ENCODE assay signal across 31 cellular contexts in the genomic region with DNA sequence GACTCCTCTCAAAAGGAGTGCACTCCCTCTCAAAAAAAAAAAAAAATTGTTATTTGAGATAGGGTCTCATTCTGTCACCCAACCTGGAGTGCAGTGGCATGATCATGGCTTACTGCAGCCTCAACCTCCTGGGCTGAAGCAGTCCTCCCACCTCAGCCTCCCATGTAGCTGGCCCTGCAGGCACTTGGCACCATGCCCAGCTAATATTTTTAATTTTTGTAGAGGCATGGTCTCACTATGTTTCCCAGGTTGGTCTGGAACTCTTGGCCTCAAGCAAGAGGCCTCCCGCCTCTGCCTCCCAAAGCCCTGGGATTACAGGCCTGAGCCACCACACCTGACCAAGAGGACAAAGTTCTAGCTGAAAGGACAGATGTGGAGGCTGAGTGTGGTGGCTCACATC.
DNase-seq lines count a peak whose midpoint lies in the region; ATAC-seq, FAIRE-seq and TF ChIP-seq lines count a peak whose summit lies in the region.
"Had no signal": no experiment of that assay in that cellular context is flagged by ENCODE, and none has a peak within 500 bp of the region (broad histone marks: within the 10 kb centered on the region; RNA-seq: fewer than 3 reads in every experiment).

No MANE protein-coding gene starts in this region.

- TF ChIP-seq EP300 in HepG2 (IDR thresholded peaks at IDR 0.05; ENCODE audit: low read depth in 2 of 2, low read length in 2 of 2), result no peak
- no peak for TF ChIP-seq EP300 in HepG2 (CRISPR knock-in tag; IDR thresholded peaks at IDR 0.05; ENCODE audit: borderline replicate concordance)
- no peak for TF ChIP-seq EP300 in K562 (IDR thresholded peaks at IDR 0.05; ENCODE audit: low read length)

- H3K4me3 ChIP-seq in HepG2 (replicated peaks in 1 of 3; ENCODE audit: insufficient read depth in 1 of 3, low read depth in 2 of 3, low read length in 3 of 3) (no peak overlapping the region), right lobe of liver (no peak overlapping the region), K562 (no peak overlapping the region)
- H3K4me3 ChIP-seq: A549; BLaER1; BLaER1 treated with 17β-estradiol and CSF1 and Interleukin-3, amounts not matched to agents 10 nM and 100 nM had no signal

- no peaks in the 10 kb centered on the region; a peak in 1 of 5 replicates for H3K27me3 ChIP-seq in HepG2 (ENCODE audit: control insufficient read depth in 1 of 2, insufficient read depth in 2 of 2, low read length in 2 of 2)
- no peaks in the 10 kb centered on the region for H3K27me3 ChIP-seq in right lobe of liver
- no peaks in the 10 kb centered on the region for H3K27me3 ChIP-seq in K562 (ENCODE audit: control insufficient read depth in 2 of 2, insufficient read depth in 2 of 2, low read length in 2 of 2)
- H3K27me3 ChIP-seq: BE2C; BLaER1; BLaER1 treated with 17β-estradiol and CSF1 and Interleukin-3, amounts not matched to agents 10 nM and 100 nM had no signal

- no peak for TF ChIP-seq CTCF in HepG2 (CRISPR knock-in tag; IDR thresholded peaks at IDR 0.05)
- no peak for TF ChIP-seq CTCF in right lobe of liver (IDR thresholded peaks at IDR 0.05)
- TF ChIP-seq CTCF in K562 (IDR thresholded peaks at IDR 0.05 in 2 of 3, conservative IDR thresholded peaks at IDR 0.05 in 1 of 3; ENCODE audit: insufficient read depth in 2 of 3, low read depth in 1 of 3, low read length in 3 of 3), result no peak

- TF ChIP-seq POLR2A in HepG2 (IDR thresholded peaks at IDR 0.05; ENCODE audit: insufficient read depth in 1 of 2, low read depth in 2 of 2, low read length in 2 of 2) (no peak), right lobe of liver (IDR thresholded peaks at IDR 0.05) (no peak), K562 (conservative IDR thresholded peaks at IDR 0.05) (no peak)

- no peaks in the 10 kb centered on the region for H3K9me1 ChIP-seq in K562 (ENCODE audit: control insufficient read depth, insufficient read depth, low read length)

- H2AFZ ChIP-seq in HepG2 (ENCODE audit: low read length), result no peak overlapping the region
- H2AFZ ChIP-seq in K562 (ENCODE audit: low read depth, low read length), result no peak overlapping the region

- H3K79me2 ChIP-seq in HepG2 (ENCODE audit: insufficient read depth, low read length) (no peaks in the 10 kb centered on the region), K562 (ENCODE audit: control insufficient read depth, insufficient read depth, low read length) (no peaks in the 10 kb centered on the region)

- intact Hi-C loops in HepG2 (cut with micrococcal nuclease; ENCODE audit: unreplicated experiment), result no loop called here
- intact Hi-C loops in right lobe of liver (cut with DNase I), result no loop called here
- intact Hi-C loops in K562 (cut with micrococcal nuclease), result no loop called here

- H3K36me3 ChIP-seq in HepG2 (replicated peaks in 1 of 2; ENCODE audit: control insufficient read depth in 1 of 2, insufficient read depth in 2 of 2, low read length in 2 of 2) (no peaks in the 10 kb centered on the region), right lobe of liver (no peaks in the 10 kb centered on the region), K562 (ENCODE audit: control insufficient read depth, insufficient read depth, low read length) (no peaks in the 10 kb centered on the region)
- H3K36me3 ChIP-seq: BE2C; BLaER1; BLaER1 treated with 17β-estradiol and CSF1 and Interleukin-3, amounts not matched to agents 10 nM and 100 nM had no signal

- WGBS in HepG2 (ENCODE audit: low lambda C conversion rate), result 38% methylated on average over 1 of the region's 1 CpG
- 100% methylated on average over 1 of the region's 1 CpG for WGBS in right lobe of liver (ENCODE audit: insufficient coverage, low coverage, low lambda C conversion rate, missing lambda C conversion rate)
- 33% methylated on average over 1 of the region's 1 CpG for WGBS in K562 (ENCODE audit: insufficient coverage, low coverage, missing lambda C conversion rate)

- POLR2A ChIA-PET in HepG2 (lab: Yijun Ruan, JAX) (no interaction called here), K562 (lab: Yijun Ruan, JAX) (no interaction called here)

- DNase-seq in HepG2 (ENCODE audit: low spot score) (no peak), right lobe of liver (no peak), K562 (ENCODE audit: extremely low read depth in 1 of 4, low spot score in 3 of 4) (no peak), RKO (ENCODE audit: low spot score) (no peak)
- DNase-seq: 8988T; ACHN; AML-193; BE2C; C1 segment of cervical spinal cord; Caco-2; Calu3; CD4-positive, alpha-beta memory T cell; CD4-positive, alpha-beta T cell; CD4-positive, CD25-positive, alpha-beta regulatory T cell; CD8-positive, alpha-beta memory T cell; CD8-positive, alpha-beta T cell; COR-L47; DMS 273 treated with DMSO at 0.1 percent for 48 hours; DMS153; DMS53; DMS79; DMS79 treated with DMSO at 0.1 percent for 48 hours; DND-41; EL had no signal

- H3K9ac ChIP-seq in HepG2 (ENCODE audit: insufficient read depth, low read depth, low read length) (no peak overlapping the region), K562 (ENCODE audit: insufficient read depth in 1 of 2, low read depth in 2 of 2, low read length in 2 of 2) (no peak overlapping the region)
- H3K9ac ChIP-seq: BLaER1; BLaER1 treated with 17β-estradiol and CSF1 and Interleukin-3, amounts not matched to agents 10 nM and 100 nM had no signal

- CTCF ChIA-PET in HepG2 (lab: Yijun Ruan, JAX; ENCODE audit: low intra/inter-chr PET ratio, low total read pairs), result no interaction called here
- CTCF ChIA-PET in K562 (lab: Yijun Ruan, JAX; ENCODE audit: low intra/inter-chr PET ratio), result no interaction called here

- TF ChIP-seq RAD21 in HepG2 (CRISPR knock-in tag; IDR thresholded peaks at IDR 0.05) (no peak), K562 (CRISPR knock-in tag; conservative IDR thresholded peaks at IDR 0.05 in 1 of 2, IDR thresholded peaks at IDR 0.05 in 1 of 2) (no peak)

- in situ Hi-C loops in HepG2 (cut with HindIII; ENCODE audit: extremely low pct_ligation_motif_present, low pct_unique_long_range_greater_than_20kb), result no loop called here
- in situ Hi-C loops in K562 (cut with MboI), result no loop called here

- ATAC-seq in HepG2 (no peak), right lobe of liver (no peak), K562 (no peak)
- ATAC-seq: A549; CD8-positive, alpha-beta T cell had no signal

- H3K4me2 ChIP-seq in HepG2 (ENCODE audit: low read depth, low read length), result no peak overlapping the region
- no peak overlapping the region for H3K4me2 ChIP-seq in K562 (ENCODE audit: insufficient read depth, low read length)
- H3K4me2 ChIP-seq: A549; BLaER1; BLaER1 treated with 17β-estradiol and CSF1 and Interleukin-3, amounts not matched to agents 10 nM and 100 nM had no signal

- H4K20me1 ChIP-seq in HepG2 (ENCODE audit: insufficient read depth, low read length) (no peaks in the 10 kb centered on the region), K562 (replicated peaks; ENCODE audit: control insufficient read depth, insufficient read depth, low read length) (no peaks in the 10 kb centered on the region)
- H4K20me1 ChIP-seq: BLaER1; BLaER1 treated with 17β-estradiol and CSF1 and Interleukin-3, amounts not matched to agents 10 nM and 100 nM had no signal

- peaks cover 9% of the 10 kb centered on the region; the same call in 1 of the 2 replicates for H3K9me3 ChIP-seq in HepG2 (ENCODE audit: low read length)
- no peaks in the 10 kb centered on the region for H3K9me3 ChIP-seq in right lobe of liver
- H3K9me3 ChIP-seq in K562 (replicated peaks; ENCODE audit: control insufficient read depth, insufficient read depth, low read depth, low read length), result no peaks in the 10 kb centered on the region
- H3K9me3 ChIP-seq: BE2C had no signal

- FAIRE-seq in HepG2 (lab: Jason Lieb, UNC) (no peak), K562 (lab: Jason Lieb, UNC) (no peak)
- FAIRE-seq: A204.1, A549, D721Med had no signal

- BruUV-seq in HepG2 (replicated peaks; lab: Mats Ljungman, UMichigan) (no TSS peak), K562 (replicated peaks; lab: Mats Ljungman, UMichigan) (no TSS peak)

- H3K4me1 ChIP-seq in HepG2 (ENCODE audit: insufficient read depth, low read length) (no peaks in the 10 kb centered on the region), right lobe of liver (no peaks in the 10 kb centered on the region), K562 (replicated peaks in 1 of 2; ENCODE audit: control insufficient read depth in 2 of 2, insufficient read depth in 2 of 2, low read length in 2 of 2) (no peaks in the 10 kb centered on the region)
- H3K4me1 ChIP-seq: A549; BE2C; BLaER1; BLaER1 treated with 17β-estradiol and CSF1 and Interleukin-3, amounts not matched to agents 10 nM and 100 nM; Caco-2 had no signal

- H3K27ac ChIP-seq in HepG2 (ENCODE audit: extremely low read length, insufficient read depth, low read length) (no peak overlapping the region), right lobe of liver (no peak overlapping the region), K562 (ENCODE audit: extremely low read depth, low read depth, low read length) (no peak overlapping the region)
- H3K27ac ChIP-seq: 22Rv1; A549; BLaER1; BLaER1 treated with 17β-estradiol and CSF1 and Interleukin-3, amounts not matched to agents 10 nM and 100 nM; C4-2B had no signal

TF ChIP-seq in K562, 482 proteins besides CTCF, POLR2A, EP300 and RAD21:
- TF ChIP-seq ASH1L (IDR thresholded peaks at IDR 0.05; ENCODE audit: borderline replicate concordance, low read depth, partially characterized antibody), result no peak
- TF ChIP-seq NFIC (IDR thresholded peaks at IDR 0.05), result peak; percentile 60
